Comparison of ENCODE assay signal across 37 cellular contexts in genomic region chr16:49335828-49336227, GRCh38. TPM values are rescaled to one million over a fixed set of nuclear protein-coding genes. Genes with fewer than 3 reads are reported as not detected.
"Had no signal": no experiment of that assay in that cellular context is flagged by ENCODE, and none has a peak within 500 bp of the region (broad histone marks: within the 10 kb centered on the region; RNA-seq: fewer than 3 reads in every experiment).

No MANE protein-coding gene starts in this region.

- H3K9me3 Mint-ChIP-seq: activated B cell treated with CpG ODN at 0.5 μM for 24 hours; activated CD8-positive, alpha-beta T cell treated with anti-CD3 and anti-CD28 coated beads for 36 hours; activated T-cell treated with anti-CD3 and anti-CD28 coated beads, Interleukin-2, amount 50 U/mL, for 24 hours; activated T-cell treated with anti-CD3 and anti-CD28 coated beads, Interleukin-2, amount 50 U/mL, for 72 hours; endodermal cell; T-helper 2 cell treated with Interferon-gamma antibody and Interleukin-4, amounts not matched to agents 5 μg/mL and 100 μg/mL, for 36 hours had no signal

- H3K36me3 ChIP-seq: brain microvascular endothelial cell, gastrocnemius medialis, WERI-Rb-1 had no signal

- H3K4me3 Mint-ChIP-seq: activated B cell treated with CpG ODN at 0.5 μM for 24 hours; activated CD8-positive, alpha-beta memory T cell treated with anti-CD3 and anti-CD28 coated beads, Interleukin-2, amount 10 ng/mL, durations not matched to agents 7 days and 5 days; activated CD8-positive, alpha-beta T cell treated with anti-CD3 and anti-CD28 coated beads for 36 hours; activated naive CD8-positive, alpha-beta T cell; activated T-cell treated with anti-CD3 and anti-CD28 coated beads, Interleukin-2, amount 50 U/mL, for 24 hours; activated T-cell treated with anti-CD3 and anti-CD28 coated beads, Interleukin-2, amount 50 U/mL, for 72 hours; endodermal cell; T-helper 17 cell; T-helper 2 cell treated with Interferon-gamma antibody and Interleukin-4, amounts not matched to agents 5 μg/mL and 100 μg/mL, for 36 hours had no signal

- DNase-seq: activated B cell treated with CpG ODN at 0.5 μM for 24 hours; activated CD4-positive, alpha-beta T cell treated with anti-CD3 and anti-CD28 coated beads for 48 hours; activated CD4-positive, alpha-beta T cell treated with anti-CD3 and anti-CD28 coated beads, Interleukin-2, amount 50 U/mL, for 1 hour; activated CD4-positive, alpha-beta T cell treated with anti-CD3 and anti-CD28 coated beads, Interleukin-2, amount 50 U/mL, for 48 hours; activated CD8-positive, alpha-beta memory T cell treated with anti-CD3 and anti-CD28 coated beads, Interleukin-2, amount 10 ng/mL, durations not matched to agents 7 days and 5 days; activated CD8-positive, alpha-beta memory T cell treated with anti-CD3 and anti-CD28 coated beads, Interleukin-2, amount 50 U/mL, for 48 hours; activated CD8-positive, alpha-beta T cell treated with anti-CD3 and anti-CD28 coated beads for 36 hours; activated gamma-delta T cell; activated naive CD4-positive, alpha-beta T cell treated with anti-CD3 and anti-CD28 coated beads, Interleukin-2, amount 50 U/mL, for 16 hours; activated naive CD4-positive, alpha-beta T cell treated with Interleukin-2 at 50 U/mL for 16 hours; activated T-cell treated with anti-CD3 and anti-CD28 coated beads for 4 hours; activated T-cell treated with anti-CD3 and anti-CD28 coated beads, Interleukin-2, amount 50 U/mL, for 24 hours; activated T-cell treated with anti-CD3 and anti-CD28 coated beads, Interleukin-2, amount 50 U/mL, for 72 hours; amniotic stem cell; anterior cingulate cortex; brain microvascular endothelial cell; caudate nucleus; effector memory CD4-positive, alpha-beta T cell; endodermal cell; foreskin keratinocyte; gastrocnemius medialis; glutamatergic neuron; T-helper 1 cell; T-helper 17 cell; T1000; WERI-Rb-1 had no signal

- H3K27ac Mint-ChIP-seq: activated B cell treated with CpG ODN at 0.5 μM for 24 hours; activated CD8-positive, alpha-beta memory T cell treated with anti-CD3 and anti-CD28 coated beads, Interleukin-2, amount 10 ng/mL, durations not matched to agents 7 days and 5 days; activated CD8-positive, alpha-beta T cell treated with anti-CD3 and anti-CD28 coated beads for 36 hours; activated naive CD8-positive, alpha-beta T cell; activated T-cell treated with anti-CD3 and anti-CD28 coated beads, Interleukin-2, amount 50 U/mL, for 24 hours; activated T-cell treated with anti-CD3 and anti-CD28 coated beads, Interleukin-2, amount 50 U/mL, for 72 hours; endodermal cell; T-helper 17 cell; T-helper 2 cell treated with Interferon-gamma antibody and Interleukin-4, amounts not matched to agents 5 μg/mL and 100 μg/mL, for 36 hours had no signal

- H3K4me3 ChIP-seq: gastrocnemius medialis had no signal

- H3K27me3 ChIP-seq: brain microvascular endothelial cell, foreskin keratinocyte had no signal

- H3K27ac ChIP-seq: brain microvascular endothelial cell, foreskin keratinocyte, gastrocnemius medialis, WERI-Rb-1 had no signal

- H3K36me3 Mint-ChIP-seq: activated CD8-positive, alpha-beta memory T cell treated with anti-CD3 and anti-CD28 coated beads, Interleukin-2, amount 10 ng/mL, durations not matched to agents 7 days and 5 days; activated naive CD8-positive, alpha-beta T cell had no signal

- H3K27me3 Mint-ChIP-seq: activated CD8-positive, alpha-beta memory T cell treated with anti-CD3 and anti-CD28 coated beads, Interleukin-2, amount 10 ng/mL, durations not matched to agents 7 days and 5 days had no signal

- H3K4me1 ChIP-seq: foreskin keratinocyte, gastrocnemius medialis had no signal

- H3K4me1 Mint-ChIP-seq: activated B cell treated with CpG ODN at 0.5 μM for 24 hours; activated CD8-positive, alpha-beta memory T cell treated with anti-CD3 and anti-CD28 coated beads, Interleukin-2, amount 10 ng/mL, durations not matched to agents 7 days and 5 days; endodermal cell had no signal

- H3K9me3 ChIP-seq: gastrocnemius medialis had no signal

- FAIRE-seq: astrocyte, bronchial epithelial cell, colon had no signal

RNA-seq across cellular contexts. Expression of gene C16orf78, which starts 37.8 kb away (rescaled TPM):
- total RNA-seq: activated B cell treated with CpG ODN at 0.5 μM for 24 hours; activated CD8-positive, alpha-beta memory T cell treated with anti-CD3 and anti-CD28 coated beads for 36 hours; activated CD8-positive, alpha-beta memory T cell treated with anti-CD3 and anti-CD28 coated beads, Interleukin-2, amount 10 ng/mL, durations not matched to agents 7 days and 5 days; activated CD8-positive, alpha-beta T cell treated with anti-CD3 and anti-CD28 coated beads for 36 hours; activated T-cell treated with anti-CD3 and anti-CD28 coated beads, Interleukin-2, amount 50 U/mL, for 72 hours; astrocyte; bronchial epithelial cell; chondrocyte; dermis microvascular lymphatic vessel endothelial cell; endodermal cell; epithelial cell of proximal tubule; esophagus mucosa; foreskin keratinocyte; gastrocnemius medialis; T-helper 17 cell had no signal
- polyA plus RNA-seq: adipose tissue, foreskin keratinocyte had no signal

RNA-seq across cellular contexts. Expression of gene CBLN1, which starts 54.2 kb away (rescaled TPM):
- total RNA-seq: activated B cell treated with CpG ODN at 0.5 μM for 24 hours; activated CD8-positive, alpha-beta memory T cell treated with anti-CD3 and anti-CD28 coated beads for 36 hours; activated CD8-positive, alpha-beta memory T cell treated with anti-CD3 and anti-CD28 coated beads, Interleukin-2, amount 10 ng/mL, durations not matched to agents 7 days and 5 days; activated CD8-positive, alpha-beta T cell treated with anti-CD3 and anti-CD28 coated beads for 36 hours; activated T-cell treated with anti-CD3 and anti-CD28 coated beads, Interleukin-2, amount 50 U/mL, for 72 hours; bronchial epithelial cell; chondrocyte; epithelial cell of proximal tubule; T-helper 17 cell had no signal
